ENCODE assay signal across 11 cellular contexts in genomic region chr10:18563003-18563726, GRCh38.
"Had no signal": no experiment of that assay in that cellular context is flagged by ENCODE, and none has a peak within 500 bp of the region (broad histone marks: within the 10 kb centered on the region; RNA-seq: fewer than 3 reads in every experiment).

No MANE protein-coding gene starts in this region.

- H3K4me2 ChIP-seq: KMS-11 had no signal

- FAIRE-seq: H54, HTR-8/SVneo had no signal

- H3K9ac ChIP-seq: GM23248, KMS-11 had no signal

- H3K9me3 Mint-ChIP-seq: H9, HFFc6, IgD-negative memory B cell had no signal

- DNase-seq: GM23248, GOT3, H9, HCEC 1CT, HFFc6, Kasumi-1, KBM-7 had no signal

- H3K4me1 Mint-ChIP-seq: H9, IgD-negative memory B cell had no signal

- H3K4me3 ChIP-seq: GM23248 had no signal

- H3K27ac Mint-ChIP-seq: H9, HFFc6, IgD-negative memory B cell had no signal

- H3K27ac ChIP-seq: GM23248, KMS-11 had no signal

- H3K27me3 Mint-ChIP-seq: IgD-negative memory B cell had no signal

- H3K36me3 Mint-ChIP-seq: IgD-negative memory B cell had no signal

- H3K4me3 Mint-ChIP-seq: H9, HFFc6, IgD-negative memory B cell had no signal

- H2AFZ ChIP-seq: GM23248 had no signal
